In the genomic region with DNA sequence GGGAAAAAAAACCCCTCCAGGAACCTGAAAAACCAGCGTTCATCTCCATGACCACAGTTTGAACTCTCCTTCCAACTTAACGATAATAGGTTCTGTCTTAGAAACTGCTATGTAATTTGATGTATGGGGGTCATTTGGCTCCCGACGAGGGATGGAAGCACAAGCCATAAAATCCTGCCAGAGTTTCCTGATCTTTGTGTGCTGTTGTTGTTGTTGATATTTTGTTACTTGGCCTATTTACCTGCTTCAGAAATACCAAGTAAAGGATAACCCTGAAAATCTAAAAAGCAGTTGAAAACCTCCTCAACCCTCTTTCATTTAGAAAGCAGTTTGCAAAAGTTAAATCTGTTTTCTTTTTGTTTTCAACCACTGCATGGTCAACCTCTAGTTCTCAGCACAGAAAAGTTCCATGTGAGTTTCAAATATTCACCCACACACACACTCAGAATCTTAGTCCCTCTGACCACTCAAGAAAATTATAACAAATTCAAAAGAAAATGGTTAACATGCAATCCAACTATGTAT, we compare ENCODE assay signal across 2 cellular contexts.
TF ChIP-seq lines count a peak whose summit lies in the region.

No MANE protein-coding gene starts in this region.

TF ChIP-seq in HEK293, 187 proteins besides CTCF, POLR2A, EP300 and RAD21 (continued from another document):
- TF ChIP-seq, protein P1, sequence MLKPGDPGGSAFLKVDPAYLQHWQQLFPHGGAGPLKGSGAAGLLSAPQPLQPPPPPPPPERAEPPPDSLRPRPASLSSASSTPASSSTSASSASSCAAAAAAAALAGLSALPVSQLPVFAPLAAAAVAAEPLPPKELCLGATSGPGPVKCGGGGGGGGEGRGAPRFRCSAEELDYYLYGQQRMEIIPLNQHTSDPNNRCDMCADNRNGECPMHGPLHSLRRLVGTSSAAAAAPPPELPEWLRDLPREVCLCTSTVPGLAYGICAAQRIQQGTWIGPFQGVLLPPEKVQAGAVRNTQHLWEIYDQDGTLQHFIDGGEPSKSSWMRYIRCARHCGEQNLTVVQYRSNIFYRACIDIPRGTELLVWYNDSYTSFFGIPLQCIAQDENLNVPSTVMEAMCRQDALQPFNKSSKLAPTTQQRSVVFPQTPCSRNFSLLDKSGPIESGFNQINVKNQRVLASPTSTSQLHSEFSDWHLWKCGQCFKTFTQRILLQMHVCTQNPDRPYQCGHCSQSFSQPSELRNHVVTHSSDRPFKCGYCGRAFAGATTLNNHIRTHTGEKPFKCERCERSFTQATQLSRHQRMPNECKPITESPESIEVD (tag by site-specific recombination; IDR thresholded peaks at IDR 0.05): peak; percentile 39
- TF ChIP-seq ZSCAN16 (tag by site-specific recombination; IDR thresholded peaks at IDR 0.05): no peak
- TF ChIP-seq ZNF561 (tag by site-specific recombination; IDR thresholded peaks at IDR 0.05; ENCODE audit: borderline replicate concordance): 0 out of 2 replicates have a peak, but pooled peaks have one; percentile 22
- no peak for TF ChIP-seq ZBTB21 (tag by site-specific recombination; IDR thresholded peaks at IDR 0.05)
- 0 out of 2 replicates have a peak, but pooled peaks have one; percentile 12 for TF ChIP-seq ZNF366 (tag by site-specific recombination; conservative IDR thresholded peaks at IDR 0.05)

TF ChIP-seq in liver, 16 proteins besides CTCF, POLR2A, EP300 and RAD21 (continued from another document):
- TF ChIP-seq, protein P2, sequence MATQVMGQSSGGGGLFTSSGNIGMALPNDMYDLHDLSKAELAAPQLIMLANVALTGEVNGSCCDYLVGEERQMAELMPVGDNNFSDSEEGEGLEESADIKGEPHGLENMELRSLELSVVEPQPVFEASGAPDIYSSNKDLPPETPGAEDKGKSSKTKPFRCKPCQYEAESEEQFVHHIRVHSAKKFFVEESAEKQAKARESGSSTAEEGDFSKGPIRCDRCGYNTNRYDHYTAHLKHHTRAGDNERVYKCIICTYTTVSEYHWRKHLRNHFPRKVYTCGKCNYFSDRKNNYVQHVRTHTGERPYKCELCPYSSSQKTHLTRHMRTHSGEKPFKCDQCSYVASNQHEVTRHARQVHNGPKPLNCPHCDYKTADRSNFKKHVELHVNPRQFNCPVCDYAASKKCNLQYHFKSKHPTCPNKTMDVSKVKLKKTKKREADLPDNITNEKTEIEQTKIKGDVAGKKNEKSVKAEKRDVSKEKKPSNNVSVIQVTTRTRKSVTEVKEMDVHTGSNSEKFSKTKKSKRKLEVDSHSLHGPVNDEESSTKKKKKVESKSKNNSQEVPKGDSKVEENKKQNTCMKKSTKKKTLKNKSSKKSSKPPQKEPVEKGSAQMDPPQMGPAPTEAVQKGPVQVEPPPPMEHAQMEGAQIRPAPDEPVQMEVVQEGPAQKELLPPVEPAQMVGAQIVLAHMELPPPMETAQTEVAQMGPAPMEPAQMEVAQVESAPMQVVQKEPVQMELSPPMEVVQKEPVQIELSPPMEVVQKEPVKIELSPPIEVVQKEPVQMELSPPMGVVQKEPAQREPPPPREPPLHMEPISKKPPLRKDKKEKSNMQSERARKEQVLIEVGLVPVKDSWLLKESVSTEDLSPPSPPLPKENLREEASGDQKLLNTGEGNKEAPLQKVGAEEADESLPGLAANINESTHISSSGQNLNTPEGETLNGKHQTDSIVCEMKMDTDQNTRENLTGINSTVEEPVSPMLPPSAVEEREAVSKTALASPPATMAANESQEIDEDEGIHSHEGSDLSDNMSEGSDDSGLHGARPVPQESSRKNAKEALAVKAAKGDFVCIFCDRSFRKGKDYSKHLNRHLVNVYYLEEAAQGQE (IDR thresholded peaks at IDR 0.05): no peak
- TF ChIP-seq FOXA2 (IDR thresholded peaks at IDR 0.05) (no peak), GABPA (IDR thresholded peaks at IDR 0.05 in 1 of 2, conservative IDR thresholded peaks at IDR 0.05 in 1 of 2) (no peak), EGR1 (IDR thresholded peaks at IDR 0.05; ENCODE audit: low read depth in 2 of 2) (no peak), HNF4G (IDR thresholded peaks at IDR 0.05) (no peak)
TF ChIP-seq in liver: peak in this region for 0.
